In genomic region chr20:31879143-31879987, GRCh38 we compare ENCODE assay signal across 1 cellular context.
TF ChIP-seq lines count a peak whose summit lies in the region.

No MANE protein-coding gene starts in this region.

TF ChIP-seq in HepG2, 621 proteins besides CTCF, POLR2A, EP300 and RAD21 (continued from another document and continues in another):
- TF ChIP-seq, protein P1, sequence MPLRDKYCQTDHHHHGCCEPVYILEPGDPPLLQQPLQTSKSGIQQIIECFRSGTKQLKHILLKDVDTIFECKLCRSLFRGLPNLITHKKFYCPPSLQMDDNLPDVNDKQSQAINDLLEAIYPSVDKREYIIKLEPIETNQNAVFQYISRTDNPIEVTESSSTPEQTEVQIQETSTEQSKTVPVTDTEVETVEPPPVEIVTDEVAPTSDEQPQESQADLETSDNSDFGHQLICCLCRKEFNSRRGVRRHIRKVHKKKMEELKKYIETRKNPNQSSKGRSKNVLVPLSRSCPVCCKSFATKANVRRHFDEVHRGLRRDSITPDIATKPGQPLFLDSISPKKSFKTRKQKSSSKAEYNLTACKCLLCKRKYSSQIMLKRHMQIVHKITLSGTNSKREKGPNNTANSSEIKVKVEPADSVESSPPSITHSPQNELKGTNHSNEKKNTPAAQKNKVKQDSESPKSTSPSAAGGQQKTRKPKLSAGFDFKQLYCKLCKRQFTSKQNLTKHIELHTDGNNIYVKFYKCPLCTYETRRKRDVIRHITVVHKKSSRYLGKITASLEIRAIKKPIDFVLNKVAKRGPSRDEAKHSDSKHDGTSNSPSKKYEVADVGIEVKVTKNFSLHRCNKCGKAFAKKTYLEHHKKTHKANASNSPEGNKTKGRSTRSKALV (CRISPR knock-in tag; IDR thresholded peaks at IDR 0.05), result 0 out of 2 replicates have a peak, but pooled peaks have one; percentile 49
- TF ChIP-seq DDIT3 (CRISPR knock-in tag; IDR thresholded peaks at IDR 0.05) (no peak), SRSF4 (IDR thresholded peaks at IDR 0.05; ENCODE audit: low read depth, low read length, poor library complexity, severe bottlenecking) (no peak), SMC3 (IDR thresholded peaks at IDR 0.05; ENCODE audit: low read length) (no peak), ZNF891 (CRISPR knock-in tag; IDR thresholded peaks at IDR 0.05) (no peak), HOXA5 (CRISPR knock-in tag; IDR thresholded peaks at IDR 0.05) (0 out of 2 replicates have a peak, but pooled peaks have one; percentile 64), NFE2L1 (CRISPR knock-in tag; IDR thresholded peaks at IDR 0.05; ENCODE audit: borderline replicate concordance) (no peak), ZNF761 (CRISPR knock-in tag; conservative IDR thresholded peaks at IDR 0.05) (peak; percentile 82; the same call in 1 of the 2 replicates), ZNF552 (CRISPR knock-in tag; IDR thresholded peaks at IDR 0.05; ENCODE audit: borderline replicate concordance) (no peak), CBFB (CRISPR knock-in tag; IDR thresholded peaks at IDR 0.05) (peak; percentile 54; the same call in 1 of the 2 replicates), SOX6 (IDR thresholded peaks at IDR 0.05) (no peak), SOX6 (CRISPR knock-in tag; IDR thresholded peaks at IDR 0.05) (no peak), ZNF790 (CRISPR knock-in tag; IDR thresholded peaks at IDR 0.05; ENCODE audit: borderline replicate concordance) (no peak), ATF4 (CRISPR knock-in tag; IDR thresholded peaks at IDR 0.05) (no peak), TAF1 (CRISPR knock-in tag; IDR thresholded peaks at IDR 0.05) (peak; percentile 85), ZNF530 (CRISPR knock-in tag; IDR thresholded peaks at IDR 0.05; ENCODE audit: low read depth) (no peak), RBFOX2 (IDR thresholded peaks at IDR 0.05; ENCODE audit: low read depth, low read length) (peak; percentile 68), THAP11 (CRISPR knock-in tag; IDR thresholded peaks at IDR 0.05) (peak; percentile 97), RFX5 (IDR thresholded peaks at IDR 0.05; ENCODE audit: low read depth, low read length) (peak; percentile 79; the same call in 1 of the 2 replicates), NFYB (CRISPR knock-in tag; IDR thresholded peaks at IDR 0.05) (peak; percentile 87), HIVEP1 (CRISPR knock-in tag; IDR thresholded peaks at IDR 0.05) (peak; percentile 61), BHLHE40 (IDR thresholded peaks at IDR 0.05; ENCODE audit: low read length) (peak; percentile 81), KLF9 (CRISPR knock-in tag; IDR thresholded peaks at IDR 0.05; ENCODE audit: low read depth) (peak; percentile 24; the same call in 1 of the 2 replicates), NPAS2 (CRISPR knock-in tag; IDR thresholded peaks at IDR 0.05; ENCODE audit: borderline replicate concordance) (no peak), SRSF9 (IDR thresholded peaks at IDR 0.05; ENCODE audit: borderline replicate concordance, insufficient read depth, low read depth, low read length, poor library complexity, severe bottlenecking) (no peak), ELF1 (CRISPR knock-in tag; IDR thresholded peaks at IDR 0.05) (peak; percentile 77), ZNF629 (CRISPR knock-in tag; conservative IDR thresholded peaks at IDR 0.05) (0 out of 2 replicates have a peak, but pooled peaks have one; percentile 2), MTA1 (CRISPR knock-in tag; IDR thresholded peaks at IDR 0.05; ENCODE audit: borderline replicate concordance) (0 out of 2 replicates have a peak, but pooled peaks have one; percentile 57), ZNF232 (CRISPR knock-in tag; IDR thresholded peaks at IDR 0.05; ENCODE audit: borderline replicate concordance) (0 out of 2 replicates have a peak, but pooled peaks have one; percentile 58), CC2D1A (CRISPR knock-in tag; IDR thresholded peaks at IDR 0.05) (peak; percentile 54; the same call in 1 of the 2 replicates), HMG20B (CRISPR knock-in tag; conservative IDR thresholded peaks at IDR 0.05) (no peak), ZFP36 (IDR thresholded peaks at IDR 0.05; ENCODE audit: borderline replicate concordance, low read depth, low read length, partially characterized antibody) (peak; percentile 1), ZNF142 (CRISPR knock-in tag; IDR thresholded peaks at IDR 0.05) (peak; percentile 76), ZNF766 (CRISPR knock-in tag; IDR thresholded peaks at IDR 0.05; ENCODE audit: borderline replicate concordance) (0 out of 2 replicates have a peak, but pooled peaks have one; percentile 55), MIER3 (CRISPR knock-in tag; IDR thresholded peaks at IDR 0.05; ENCODE audit: borderline replicate concordance) (peak; percentile 31; the same call in 1 of the 2 replicates), TFE3 (CRISPR knock-in tag; IDR thresholded peaks at IDR 0.05) (peak; percentile 78), ZEB1 (IDR thresholded peaks at IDR 0.05; ENCODE audit: insufficient replicate concordance, low read depth) (peak; percentile 15), ELF3 (CRISPR knock-in tag; IDR thresholded peaks at IDR 0.05) (peak; percentile 90), KAT2B (IDR thresholded peaks at IDR 0.05; ENCODE audit: borderline replicate concordance, low read depth, low read length) (no peak), SPEN (CRISPR knock-in tag; IDR thresholded peaks at IDR 0.05; ENCODE audit: low read depth) (no peak), ZNF589 (CRISPR knock-in tag; conservative IDR thresholded peaks at IDR 0.05) (no peak; the same call in 1 of the 2 replicates)
- TF ChIP-seq, protein P2, sequence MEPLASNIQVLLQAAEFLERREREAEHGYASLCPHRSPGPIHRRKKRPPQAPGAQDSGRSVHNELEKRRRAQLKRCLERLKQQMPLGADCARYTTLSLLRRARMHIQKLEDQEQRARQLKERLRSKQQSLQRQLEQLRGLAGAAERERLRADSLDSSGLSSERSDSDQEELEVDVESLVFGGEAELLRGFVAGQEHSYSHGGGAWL (CRISPR knock-in tag; IDR thresholded peaks at IDR 0.05), result peak; percentile 85; the same call in 1 of the 2 replicates
- TF ChIP-seq, protein P3, sequence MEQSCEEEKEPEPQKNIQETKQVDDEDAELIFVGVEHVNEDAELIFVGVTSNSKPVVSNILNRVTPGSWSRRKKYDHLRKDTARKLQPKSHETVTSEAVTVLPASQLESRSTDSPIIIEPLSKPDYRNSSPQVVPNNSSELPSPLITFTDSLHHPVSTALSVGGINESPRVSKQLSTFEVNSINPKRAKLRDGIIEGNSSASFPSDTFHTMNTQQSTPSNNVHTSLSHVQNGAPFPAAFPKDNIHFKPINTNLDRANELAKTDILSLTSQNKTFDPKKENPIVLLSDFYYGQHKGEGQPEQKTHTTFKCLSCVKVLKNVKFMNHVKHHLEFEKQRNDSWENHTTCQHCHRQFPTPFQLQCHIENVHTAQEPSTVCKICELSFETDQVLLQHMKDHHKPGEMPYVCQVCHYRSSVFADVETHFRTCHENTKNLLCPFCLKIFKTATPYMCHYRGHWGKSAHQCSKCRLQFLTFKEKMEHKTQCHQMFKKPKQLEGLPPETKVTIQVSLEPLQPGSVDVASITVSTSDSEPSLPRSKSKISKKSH (CRISPR knock-in tag; IDR thresholded peaks at IDR 0.05; ENCODE audit: borderline replicate concordance), result peak; percentile 75
- TF ChIP-seq, protein P4, sequence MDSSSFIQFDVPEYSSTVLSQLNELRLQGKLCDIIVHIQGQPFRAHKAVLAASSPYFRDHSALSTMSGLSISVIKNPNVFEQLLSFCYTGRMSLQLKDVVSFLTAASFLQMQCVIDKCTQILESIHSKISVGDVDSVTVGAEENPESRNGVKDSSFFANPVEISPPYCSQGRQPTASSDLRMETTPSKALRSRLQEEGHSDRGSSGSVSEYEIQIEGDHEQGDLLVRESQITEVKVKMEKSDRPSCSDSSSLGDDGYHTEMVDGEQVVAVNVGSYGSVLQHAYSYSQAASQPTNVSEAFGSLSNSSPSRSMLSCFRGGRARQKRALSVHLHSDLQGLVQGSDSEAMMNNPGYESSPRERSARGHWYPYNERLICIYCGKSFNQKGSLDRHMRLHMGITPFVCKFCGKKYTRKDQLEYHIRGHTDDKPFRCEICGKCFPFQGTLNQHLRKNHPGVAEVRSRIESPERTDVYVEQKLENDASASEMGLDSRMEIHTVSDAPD (CRISPR knock-in tag; IDR thresholded peaks at IDR 0.05), result no peak
- TF ChIP-seq, protein P5, sequence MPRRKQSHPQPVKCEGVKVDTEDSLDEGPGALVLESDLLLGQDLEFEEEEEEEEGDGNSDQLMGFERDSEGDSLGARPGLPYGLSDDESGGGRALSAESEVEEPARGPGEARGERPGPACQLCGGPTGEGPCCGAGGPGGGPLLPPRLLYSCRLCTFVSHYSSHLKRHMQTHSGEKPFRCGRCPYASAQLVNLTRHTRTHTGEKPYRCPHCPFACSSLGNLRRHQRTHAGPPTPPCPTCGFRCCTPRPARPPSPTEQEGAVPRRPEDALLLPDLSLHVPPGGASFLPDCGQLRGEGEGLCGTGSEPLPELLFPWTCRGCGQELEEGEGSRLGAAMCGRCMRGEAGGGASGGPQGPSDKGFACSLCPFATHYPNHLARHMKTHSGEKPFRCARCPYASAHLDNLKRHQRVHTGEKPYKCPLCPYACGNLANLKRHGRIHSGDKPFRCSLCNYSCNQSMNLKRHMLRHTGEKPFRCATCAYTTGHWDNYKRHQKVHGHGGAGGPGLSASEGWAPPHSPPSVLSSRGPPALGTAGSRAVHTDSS (CRISPR knock-in tag; conservative IDR thresholded peaks at IDR 0.05), result peak; percentile 25; the same call in 1 of the 2 replicates
- TF ChIP-seq, protein P6, sequence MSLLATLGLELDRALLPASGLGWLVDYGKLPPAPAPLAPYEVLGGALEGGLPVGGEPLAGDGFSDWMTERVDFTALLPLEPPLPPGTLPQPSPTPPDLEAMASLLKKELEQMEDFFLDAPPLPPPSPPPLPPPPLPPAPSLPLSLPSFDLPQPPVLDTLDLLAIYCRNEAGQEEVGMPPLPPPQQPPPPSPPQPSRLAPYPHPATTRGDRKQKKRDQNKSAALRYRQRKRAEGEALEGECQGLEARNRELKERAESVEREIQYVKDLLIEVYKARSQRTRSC (CRISPR knock-in tag; IDR thresholded peaks at IDR 0.05; ENCODE audit: low read depth), result 0 out of 2 replicates have a peak, but pooled peaks have one; percentile 66
- TF ChIP-seq, protein P7, sequence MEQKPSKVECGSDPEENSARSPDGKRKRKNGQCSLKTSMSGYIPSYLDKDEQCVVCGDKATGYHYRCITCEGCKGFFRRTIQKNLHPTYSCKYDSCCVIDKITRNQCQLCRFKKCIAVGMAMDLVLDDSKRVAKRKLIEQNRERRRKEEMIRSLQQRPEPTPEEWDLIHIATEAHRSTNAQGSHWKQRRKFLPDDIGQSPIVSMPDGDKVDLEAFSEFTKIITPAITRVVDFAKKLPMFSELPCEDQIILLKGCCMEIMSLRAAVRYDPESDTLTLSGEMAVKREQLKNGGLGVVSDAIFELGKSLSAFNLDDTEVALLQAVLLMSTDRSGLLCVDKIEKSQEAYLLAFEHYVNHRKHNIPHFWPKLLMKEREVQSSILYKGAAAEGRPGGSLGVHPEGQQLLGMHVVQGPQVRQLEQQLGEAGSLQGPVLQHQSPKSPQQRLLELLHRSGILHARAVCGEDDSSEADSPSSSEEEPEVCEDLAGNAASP (CRISPR knock-in tag; IDR thresholded peaks at IDR 0.05; ENCODE audit: borderline replicate concordance), result peak; percentile 41; the same call in 1 of the 2 replicates
